8 cellular contexts compared by ENCODE assay signal in the genomic region with DNA sequence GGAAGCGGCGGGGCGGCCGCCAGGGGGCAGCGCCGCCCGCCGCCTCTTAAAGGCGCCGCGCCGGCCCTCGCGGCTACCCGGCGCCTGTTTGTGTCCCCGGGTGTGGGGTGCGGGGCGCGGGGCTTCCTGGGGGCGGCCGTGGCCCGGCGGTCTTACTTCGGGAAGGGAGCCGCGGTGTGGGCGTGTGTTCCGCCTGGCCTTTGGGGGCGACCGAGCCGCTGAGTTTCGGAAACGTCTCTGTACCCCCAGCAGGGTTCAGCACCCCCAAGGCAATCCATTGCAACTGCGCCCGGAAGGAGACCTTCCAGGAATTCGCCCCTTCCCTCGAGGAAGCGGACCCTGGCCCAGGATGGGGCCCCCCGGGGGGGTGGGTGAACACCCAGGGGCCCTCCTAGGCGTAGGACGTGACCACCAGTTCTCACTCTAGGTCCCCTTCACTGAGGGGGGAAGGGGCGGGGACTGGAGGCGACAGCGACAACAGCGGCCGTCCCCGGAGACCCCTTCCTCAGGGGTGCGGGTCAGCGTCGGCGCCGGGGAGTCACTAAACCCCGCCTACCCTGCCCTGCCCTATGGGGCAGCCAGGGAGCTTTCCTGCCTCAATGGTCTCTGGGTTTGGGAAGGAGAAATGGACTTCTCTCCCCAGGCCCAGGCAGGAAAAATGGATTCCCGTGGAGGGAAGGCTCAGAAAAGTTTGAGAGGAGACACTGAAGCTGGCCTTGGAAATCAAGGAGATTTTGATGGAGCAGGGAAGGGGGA. TPM values are rescaled to one million over a fixed set of nuclear protein-coding genes. Genes with fewer than 3 reads are reported as not detected.
DNase-seq lines count a peak whose midpoint lies in the region; TF ChIP-seq lines count a peak whose summit lies in the region.

TSS of gene ITPK1 (minus strand) at position 6 of the 756 bp plus-strand sequence. CDS start 762 bp downstream, outside the sequence.

- H3K9me3 ChIP-seq in MM.1S (replicated peaks; ENCODE audit: insufficient read depth, low read length) (no peaks in the 10 kb centered on the region), ectodermal cell (ENCODE audit: control insufficient read depth, low read length) (no peaks in the 10 kb centered on the region)

- H3K4me3 ChIP-seq in MM.1S (ENCODE audit: low read length) (peak within 1 kb of the TSS; percentile 72), ectodermal cell (ENCODE audit: insufficient read depth, low read depth, low read length) (peak within 1 kb of the TSS; percentile 76)

- H3K9me2 ChIP-seq in MM.1S (replicated peaks; ENCODE audit: insufficient read depth, low read length) = no peaks in the 10 kb centered on the region

- H3K27me3 Mint-ChIP-seq in activated CD4-positive, alpha-beta T cell treated with anti-CD3 and anti-CD28 coated beads, Interleukin-2, amount 10 ng/mL, durations not matched to agents 7 days and 5 days = no peaks in the 10 kb centered on the region

- peak within 1 kb of the TSS; percentile 87 for H3K4me2 ChIP-seq in MM.1S (ENCODE audit: low read depth, low read length)

- no peaks in the 10 kb centered on the region for H3K27me3 ChIP-seq in MM.1S (replicated peaks; ENCODE audit: insufficient read depth, low read length)
- peaks cover 17% of the 10 kb centered on the region for H3K27me3 ChIP-seq in ectodermal cell (ENCODE audit: control insufficient read depth, insufficient read depth, low read length, poor library complexity, severe bottlenecking)

- H3K4me1 ChIP-seq in MM.1S (ENCODE audit: low read length) (0 out of 2 replicates have a peak, but pooled peaks cover 4% of the 10 kb centered on the region), ectodermal cell (ENCODE audit: control insufficient read depth, insufficient read depth, low read length) (peaks cover 13% of the 10 kb centered on the region)

- H4K20me1 ChIP-seq in MM.1S (ENCODE audit: insufficient read depth, low read length) = no peaks in the 10 kb centered on the region

- H3K79me2 ChIP-seq in MM.1S (ENCODE audit: low read length) = peaks cover 13% of the 10 kb centered on the region

- H3K9ac ChIP-seq in MM.1S (ENCODE audit: low read length) = peak within 1 kb of the TSS; percentile 68; the same call in 1 of the 2 replicates

- POLR2A ChIA-PET in activated CD4-positive, alpha-beta T cell treated with anti-CD3 and anti-CD28 coated beads, Interleukin-2, amount 10 ng/mL, durations not matched to agents 7 days and 5 days (lab: Charles Lee) = no interaction called here

- H2AFZ ChIP-seq in MM.1S (ENCODE audit: low read length) = peak within 1 kb of the TSS; percentile 85

- DNase-seq in NCI-H1092 (lab: John Stamatoyannopoulos, UW) = peak; percentile 9
- no peak for DNase-seq in NCI-H1092 treated with DMSO at 0.1 percent for 48 hours (lab: John Stamatoyannopoulos, UW)
- DNase-seq in HCEC 1CT = peak; percentile 64
- peak; percentile 46 for DNase-seq in MM.1S
- DNase-seq in activated CD4-positive, alpha-beta T cell treated with anti-CD3 and anti-CD28 coated beads, Interleukin-2, amount 10 ng/mL, durations not matched to agents 7 days and 5 days = peak; percentile 56
- peak; percentile 58 to 63 for DNase-seq in lung microvascular endothelial cell (ENCODE audit: low read depth in 2 of 2)
- DNase-seq in stimulated activated CD4-positive, alpha-beta T cell treated with anti-CD3 and anti-CD28 coated beads, TNF-alpha, amount 100 ng/mL, for 48 hours (ENCODE audit: low read depth in 3 of 3) = peak; percentile 7 to 35 (median 27)

- H3K27ac Mint-ChIP-seq in activated CD4-positive, alpha-beta T cell treated with anti-CD3 and anti-CD28 coated beads, Interleukin-2, amount 10 ng/mL, durations not matched to agents 7 days and 5 days = peak within 1 kb of the TSS; percentile 88

- H3K36me3 ChIP-seq in MM.1S (replicated peaks; ENCODE audit: insufficient read depth, low read length) (no peaks in the 10 kb centered on the region), ectodermal cell (ENCODE audit: control insufficient read depth, insufficient read depth, low read length) (no peaks in the 10 kb centered on the region)

- peak within 1 kb of the TSS; percentile 83 for H3K4me3 Mint-ChIP-seq in activated CD4-positive, alpha-beta T cell treated with anti-CD3 and anti-CD28 coated beads, Interleukin-2, amount 10 ng/mL, durations not matched to agents 7 days and 5 days

- H3K27ac ChIP-seq in MM.1S (ENCODE audit: low read length) (peak within 1 kb of the TSS; percentile 23; the same call in 1 of the 2 replicates), ectodermal cell (ENCODE audit: insufficient read depth, low read depth, low read length, poor library complexity, severe bottlenecking) (peak within 1 kb of the TSS; percentile 72)

- no peaks in the 10 kb centered on the region for H3K36me3 Mint-ChIP-seq in activated CD4-positive, alpha-beta T cell treated with anti-CD3 and anti-CD28 coated beads, Interleukin-2, amount 10 ng/mL, durations not matched to agents 7 days and 5 days (ENCODE audit: low read depth)

- 1% methylated on average over 55 of the region's 55 CpGs for WGBS in ectodermal cell, 2 experiments

- peaks cover 38% of the 10 kb centered on the region for H3K4me1 Mint-ChIP-seq in activated CD4-positive, alpha-beta T cell treated with anti-CD3 and anti-CD28 coated beads, Interleukin-2, amount 10 ng/mL, durations not matched to agents 7 days and 5 days

- H3K9me3 Mint-ChIP-seq in activated CD4-positive, alpha-beta T cell treated with anti-CD3 and anti-CD28 coated beads, Interleukin-2, amount 10 ng/mL, durations not matched to agents 7 days and 5 days = no peaks in the 10 kb centered on the region

- CTCF ChIA-PET in activated CD4-positive, alpha-beta T cell treated with anti-CD3 and anti-CD28 coated beads, Interleukin-2, amount 10 ng/mL, durations not matched to agents 7 days and 5 days (lab: Charles Lee) = interaction anchor here (1.1 to 5.7 kb wide), 5 partner anchors 9 to 164 kb away, joined by 3 to 68 read pairs (median 8); no protein-coding TSS in a partner anchor

- no peak for TF ChIP-seq CTCF in MM.1S (IDR thresholded peaks at IDR 0.05; ENCODE audit: low read length)

- no peaks in the 10 kb centered on the region for H3F3A ChIP-seq in MM.1S (ENCODE audit: insufficient read depth, low read length)

RNA-seq across cellular contexts. Expression of gene ITPK1, which starts in this region (rescaled TPM):
- total RNA-seq in activated CD4-positive, alpha-beta T cell treated with anti-CD3 and anti-CD28 coated beads, Interleukin-2, amount 10 ng/mL, durations not matched to agents 7 days and 5 days = 10 to 100 TPM; 63.7 to 71.0 TPM
- 47.0 TPM for polyA plus RNA-seq in ectodermal cell (2013, experiment 1 of 4)
- 46.2 TPM for polyA plus RNA-seq in ectodermal cell (2013, experiment 2 of 4)
- polyA plus RNA-seq in ectodermal cell (2013, experiment 3 of 4) = 28.8 TPM
- polyA plus RNA-seq in ectodermal cell (2013, experiment 4 of 4) = 30.7 TPM
- 8.7 and 15.7 TPM in 2 replicates for total RNA-seq in lung microvascular endothelial cell
